In genomic region chr12:79689477-79690155, GRCh38 we compare ENCODE assay signal across 8 cellular contexts. TPM values are rescaled to one million over a fixed set of nuclear protein-coding genes. Genes with fewer than 3 reads are reported as not detected.
DNase-seq lines count a peak whose midpoint lies in the region; ATAC-seq and TF ChIP-seq lines count a peak whose summit lies in the region.

No MANE protein-coding gene starts in this region.

- peak overlapping the region; percentile 79 for H3K4me3 Mint-ChIP-seq in activated CD4-positive, alpha-beta T cell treated with anti-CD3 and anti-CD28 coated beads, Interleukin-2, amount 10 ng/mL, durations not matched to agents 7 days and 5 days
- H3K4me3 Mint-ChIP-seq in IgD-negative memory B cell: peak overlapping the region; percentile 91 to 96 (median 95)
- peak overlapping the region; percentile 72 for H3K4me3 Mint-ChIP-seq in activated CD8-positive, alpha-beta T cell treated with anti-CD3 and anti-CD28 coated beads for 36 hours
- H3K4me3 Mint-ChIP-seq in natural killer cell treated with Interleukin-12 subunit alpha and Interleukin-12 subunit beta and Interleukin-15 and Interleukin-18, amount 100 ng/mL, for 72 hours: peak overlapping the region; percentile 72

- CTCF ChIA-PET in activated CD4-positive, alpha-beta T cell treated with anti-CD3 and anti-CD28 coated beads, Interleukin-2, amount 10 ng/mL, durations not matched to agents 7 days and 5 days (lab: Charles Lee): no interaction called here
- CTCF ChIA-PET in activated CD8-positive, alpha-beta T cell treated with anti-CD3 and anti-CD28 coated beads for 36 hours (lab: Charles Lee): no interaction called here

- H3K36me3 Mint-ChIP-seq in activated CD4-positive, alpha-beta T cell treated with anti-CD3 and anti-CD28 coated beads, Interleukin-2, amount 10 ng/mL, durations not matched to agents 7 days and 5 days (ENCODE audit: low read depth): no peaks in the 10 kb centered on the region
- H3K36me3 Mint-ChIP-seq in IgD-negative memory B cell: peaks cover 2% of the 10 kb centered on the region
- no peaks in the 10 kb centered on the region for H3K36me3 Mint-ChIP-seq in activated CD8-positive, alpha-beta T cell treated with anti-CD3 and anti-CD28 coated beads for 36 hours (ENCODE audit: low read depth)
- no peaks in the 10 kb centered on the region for H3K36me3 Mint-ChIP-seq in natural killer cell treated with Interleukin-12 subunit alpha and Interleukin-12 subunit beta and Interleukin-15 and Interleukin-18, amount 100 ng/mL, for 72 hours

- peak overlapping the region; percentile 75 for H3K27ac Mint-ChIP-seq in activated CD4-positive, alpha-beta T cell treated with anti-CD3 and anti-CD28 coated beads, Interleukin-2, amount 10 ng/mL, durations not matched to agents 7 days and 5 days
- peak overlapping the region; percentile 88 to 95 (median 91) for H3K27ac Mint-ChIP-seq in IgD-negative memory B cell
- no peak overlapping the region for H3K27ac Mint-ChIP-seq in activated CD8-positive, alpha-beta T cell treated with anti-CD3 and anti-CD28 coated beads for 36 hours
- H3K27ac Mint-ChIP-seq in natural killer cell treated with Interleukin-12 subunit alpha and Interleukin-12 subunit beta and Interleukin-15 and Interleukin-18, amount 100 ng/mL, for 72 hours: no peak overlapping the region

- ATAC-seq in GM21723 (IDR thresholded peaks at IDR 0.05; ENCODE audit: unreplicated experiment): peak; percentile 28
- ATAC-seq in activated CD8-positive, alpha-beta T cell treated with anti-CD3 and anti-CD28 coated beads for 36 hours: peak; percentile 23
- ATAC-seq in natural killer cell treated with Interleukin-12 subunit alpha and Interleukin-12 subunit beta and Interleukin-15 and Interleukin-18, amount 100 ng/mL, for 72 hours: peak; percentile 45 to 57

- peaks cover 65% of the 10 kb centered on the region for H3K27me3 Mint-ChIP-seq in activated CD4-positive, alpha-beta T cell treated with anti-CD3 and anti-CD28 coated beads, Interleukin-2, amount 10 ng/mL, durations not matched to agents 7 days and 5 days
- H3K27me3 Mint-ChIP-seq in IgD-negative memory B cell: no peaks in the 10 kb centered on the region
- H3K27me3 Mint-ChIP-seq in activated CD8-positive, alpha-beta T cell treated with anti-CD3 and anti-CD28 coated beads for 36 hours: peaks cover 42% of the 10 kb centered on the region
- peaks cover 18 to 55% of the 10 kb centered on the region in 2 donors for H3K27me3 Mint-ChIP-seq in natural killer cell treated with Interleukin-12 subunit alpha and Interleukin-12 subunit beta and Interleukin-15 and Interleukin-18, amount 100 ng/mL, for 72 hours

- no peak for DNase-seq in activated CD4-positive, alpha-beta T cell treated with anti-CD3 and anti-CD28 coated beads, Interleukin-2, amount 10 ng/mL, durations not matched to agents 7 days and 5 days
- DNase-seq in activated CD4-positive, alpha-beta T cell treated with anti-CD3 and anti-CD28 coated beads, Interleukin-2, amount 50 U/mL, for 1 hour: no peak
- peak; percentile 11 for DNase-seq in activated CD8-positive, alpha-beta T cell treated with anti-CD3 and anti-CD28 coated beads for 36 hours
- DNase-seq in fibroblast of the aortic adventitia (ENCODE audit: low read depth): peak; percentile 50
- no peak for DNase-seq in natural killer cell treated with Interleukin-12 subunit alpha and Interleukin-12 subunit beta and Interleukin-15 and Interleukin-18, amount 100 ng/mL, for 72 hours (ENCODE audit: low spot score)
- DNase-seq in OCI-M1 (lab: John Stamatoyannopoulos, UW): no peak

- POLR2A ChIA-PET in activated CD4-positive, alpha-beta T cell treated with anti-CD3 and anti-CD28 coated beads, Interleukin-2, amount 10 ng/mL, durations not matched to agents 7 days and 5 days (lab: Charles Lee): no interaction called here
- POLR2A ChIA-PET in activated CD8-positive, alpha-beta T cell treated with anti-CD3 and anti-CD28 coated beads for 36 hours (lab: Charles Lee): no interaction called here

- H3K4me3 ChIP-seq in fibroblast of the aortic adventitia (ENCODE audit: low read depth, low read length): peak overlapping the region; percentile 93

- H3K4me1 Mint-ChIP-seq in activated CD4-positive, alpha-beta T cell treated with anti-CD3 and anti-CD28 coated beads, Interleukin-2, amount 10 ng/mL, durations not matched to agents 7 days and 5 days: peaks cover 17% of the 10 kb centered on the region
- H3K4me1 Mint-ChIP-seq in IgD-negative memory B cell: peaks cover 21 to 32% (median 25%) of the 10 kb centered on the region in 3 donors
- H3K4me1 Mint-ChIP-seq in activated CD8-positive, alpha-beta T cell treated with anti-CD3 and anti-CD28 coated beads for 36 hours (ENCODE audit: low read depth): peaks cover 8% of the 10 kb centered on the region
- H3K4me1 Mint-ChIP-seq in natural killer cell treated with Interleukin-12 subunit alpha and Interleukin-12 subunit beta and Interleukin-15 and Interleukin-18, amount 100 ng/mL, for 72 hours (ENCODE audit: low read depth in 2 of 2): peaks cover 10 to 15% of the 10 kb centered on the region in 2 donors

- no peaks in the 10 kb centered on the region for H3K9me3 Mint-ChIP-seq in activated CD4-positive, alpha-beta T cell treated with anti-CD3 and anti-CD28 coated beads, Interleukin-2, amount 10 ng/mL, durations not matched to agents 7 days and 5 days
- H3K9me3 Mint-ChIP-seq in IgD-negative memory B cell: no peaks in the 10 kb centered on the region
- no peaks in the 10 kb centered on the region for H3K9me3 Mint-ChIP-seq in activated CD8-positive, alpha-beta T cell treated with anti-CD3 and anti-CD28 coated beads for 36 hours
- no peaks in the 10 kb centered on the region for H3K9me3 Mint-ChIP-seq in natural killer cell treated with Interleukin-12 subunit alpha and Interleukin-12 subunit beta and Interleukin-15 and Interleukin-18, amount 100 ng/mL, for 72 hours

- intact Hi-C loops in activated CD8-positive, alpha-beta T cell treated with anti-CD3 and anti-CD28 coated beads for 36 hours (cut with micrococcal nuclease): no loop called here

- TF ChIP-seq CTCF in activated CD8-positive, alpha-beta T cell treated with anti-CD3 and anti-CD28 coated beads for 36 hours (IDR thresholded peaks at IDR 0.05): no peak
- TF ChIP-seq CTCF in fibroblast of the aortic adventitia (IDR thresholded peaks at IDR 0.05; ENCODE audit: insufficient read depth, low read length): peak; percentile 8

RNA-seq across cellular contexts. Expression of gene PAWR, which starts 1.1 kb away (rescaled TPM):
- 1 to 10 TPM; 7.6 to 8.0 TPM for total RNA-seq in activated CD4-positive, alpha-beta T cell treated with anti-CD3 and anti-CD28 coated beads, Interleukin-2, amount 10 ng/mL, durations not matched to agents 7 days and 5 days
- polyA plus RNA-seq in IgD-negative memory B cell: 19.8 TPM
- total RNA-seq in activated CD8-positive, alpha-beta T cell treated with anti-CD3 and anti-CD28 coated beads for 36 hours: 1 to 10 TPM; 5.5 to 5.8 TPM
- total RNA-seq in fibroblast of the aortic adventitia (ENCODE audit: low replicate concordance): 15.0 and 57.6 TPM in 2 replicates
- 10 to 100 TPM in 1 of 2 donors, 1 to 10 TPM in 1; 3.5 to 10.2 TPM for total RNA-seq in natural killer cell treated with Interleukin-12 subunit alpha and Interleukin-12 subunit beta and Interleukin-15 and Interleukin-18, amount 100 ng/mL, for 72 hours

Comparison
In these comparisons a context has a peak if more than half of its experiments do, and no peak if none do; other contexts are left out.
1. DNase-seq: peak in activated CD8-positive, alpha-beta T cell treated with anti-CD3 and anti-CD28 coated beads for 36 hours (single experiment) and fibroblast of the aortic adventitia (single experiment); none in activated CD4-positive, alpha-beta T cell treated with anti-CD3 and anti-CD28 coated beads, Interleukin-2, amount 10 ng/mL, durations not matched to agents 7 days and 5 days (single experiment), activated CD4-positive, alpha-beta T cell treated with anti-CD3 and anti-CD28 coated beads, Interleukin-2, amount 50 U/mL, for 1 hour (single experiment), natural killer cell treated with Interleukin-12 subunit alpha and Interleukin-12 subunit beta and Interleukin-15 and Interleukin-18, amount 100 ng/mL, for 72 hours (single experiment) and OCI-M1 (single experiment).
2. H3K27ac Mint-ChIP-seq: peak in activated CD4-positive, alpha-beta T cell treated with anti-CD3 and anti-CD28 coated beads, Interleukin-2, amount 10 ng/mL, durations not matched to agents 7 days and 5 days (single experiment) and IgD-negative memory B cell (3 of 3); none in activated CD8-positive, alpha-beta T cell treated with anti-CD3 and anti-CD28 coated beads for 36 hours (single experiment) and natural killer cell treated with Interleukin-12 subunit alpha and Interleukin-12 subunit beta and Interleukin-15 and Interleukin-18, amount 100 ng/mL, for 72 hours (0 of 2).
3. Peak in every context shown above with its lines, with median percentiles within 50 percentile points of each other: H3K4me3 Mint-ChIP-seq and ATAC-seq.